Comparison of ENCODE assay signal across 8 cellular contexts in genomic region chr17:35313875-35314409, GRCh38. TPM values are rescaled to one million over a fixed set of nuclear protein-coding genes. Genes with fewer than 3 reads are reported as not detected.
DNase-seq lines count a peak whose midpoint lies in the region; ATAC-seq and TF ChIP-seq lines count a peak whose summit lies in the region.

No MANE protein-coding gene starts in this region.

- H3F3A ChIP-seq in GM23248 (ENCODE audit: insufficient read depth): peaks cover 7% of the 10 kb centered on the region

- H3K4me1 ChIP-seq in GM23248 (ENCODE audit: insufficient read depth): peaks cover 15% of the 10 kb centered on the region
- H3K4me1 ChIP-seq in iPS DF 6.9 (ENCODE audit: control insufficient read depth, insufficient read depth, low read length): peaks cover 4% of the 10 kb centered on the region
- peaks cover 3 to 34% (median 24%) of the 10 kb centered on the region in 6 donors for H3K4me1 ChIP-seq in spleen

- peak overlapping the region; percentile 85 for H3K4me3 Mint-ChIP-seq in activated T-cell treated with anti-CD3 and anti-CD28 coated beads, Interleukin-2, amount 50 U/mL, for 24 hours

- H3K79me2 ChIP-seq in GM23248 (ENCODE audit: insufficient read depth): no peaks in the 10 kb centered on the region

- WGBS in GM23248 (ENCODE audit: low coverage in 1 of 2, low lambda C conversion rate in 2 of 2, missing lambda C conversion rate in 2 of 2), 2 experiments: 63 to 73% methylated on average over 18 to 19 of the region's 19 CpGs
- no CpG with 5 or more reads among the region's 19 CpGs for WGBS in iPS DF 6.9 (ENCODE audit: insufficient coverage, insufficient read length)
- 28 to 38% (median 31%) methylated on average over 17 to 19 of the region's 19 CpGs for WGBS in spleen, 5 donors

- in situ Hi-C loops in GM23248 (cut with MboI): loop anchor here (5.0 kb wide), 1 partner anchor 223 kb away; the partner anchor contains the start of gene SLFN12L

- H3K27ac Mint-ChIP-seq in activated T-cell treated with anti-CD3 and anti-CD28 coated beads, Interleukin-2, amount 50 U/mL, for 24 hours: peak overlapping the region; percentile 91

- H3K4me1 Mint-ChIP-seq in activated T-cell treated with anti-CD3 and anti-CD28 coated beads, Interleukin-2, amount 50 U/mL, for 24 hours (ENCODE audit: low read depth): peaks cover 44% of the 10 kb centered on the region

- H3K4me2 ChIP-seq in GM23248 (ENCODE audit: unreplicated experiment): no peak overlapping the region

- H3K36me3 Mint-ChIP-seq in activated T-cell treated with anti-CD3 and anti-CD28 coated beads, Interleukin-2, amount 50 U/mL, for 24 hours (ENCODE audit: low read depth): no peaks in the 10 kb centered on the region

- intact Hi-C loops in spleen (cut with DNase I; ENCODE audit: low total_unique reads): loop anchor here (2.0 to 10.0 kb wide), 2 partner anchors 219 to 431 kb away; no protein-coding TSS in a partner anchor

- no peak overlapping the region for H3K9ac ChIP-seq in GM23248

- H3K27ac ChIP-seq in GM23248: no peak overlapping the region
- H3K27ac ChIP-seq in iPS DF 6.9 (ENCODE audit: low read length): no peak overlapping the region
- peak overlapping the region; percentile 64 to 87 (median 84) for H3K27ac ChIP-seq in spleen

- no peak for ATAC-seq in GM18861 (IDR thresholded peaks at IDR 0.05; ENCODE audit: unreplicated experiment)
- no peak for ATAC-seq in GM19463 (IDR thresholded peaks at IDR 0.05; ENCODE audit: unreplicated experiment)

- no peak for TF ChIP-seq CTCF in spleen (IDR thresholded peaks at IDR 0.05 in 8 of 11, conservative IDR thresholded peaks at IDR 0.05 in 3 of 11)

- peaks cover 6% of the 10 kb centered on the region; the same call in 1 of the 2 replicates for H3K27me3 ChIP-seq in GM23248 (replicated peaks; ENCODE audit: insufficient read depth)
- peaks cover 5% of the 10 kb centered on the region; the same call in 1 of the 2 replicates for H3K27me3 ChIP-seq in iPS DF 6.9 (ENCODE audit: control insufficient read depth, insufficient read depth, low read length)
- no peaks in the 10 kb centered on the region for H3K27me3 ChIP-seq in spleen (replicated peaks in 1 of 7)

- no peak for TF ChIP-seq POLR2A in spleen (IDR thresholded peaks at IDR 0.05)

- H2AFZ ChIP-seq in GM23248: no peak overlapping the region

- H3K9me3 ChIP-seq in GM23248 (ENCODE audit: low read depth) (no peaks in the 10 kb centered on the region), iPS DF 6.9 (ENCODE audit: control insufficient read depth, insufficient read depth, low read length) (no peaks in the 10 kb centered on the region), spleen (peaks cover 0 to 12% (median 4%) of the 10 kb centered on the region in 8 donors)

- H3K36me3 ChIP-seq in GM23248 (ENCODE audit: low read depth) (no peaks in the 10 kb centered on the region), iPS DF 6.9 (ENCODE audit: control insufficient read depth, insufficient read depth, low read length) (no peaks in the 10 kb centered on the region), spleen (no peaks in the 10 kb centered on the region)

- H3K9me3 Mint-ChIP-seq in activated T-cell treated with anti-CD3 and anti-CD28 coated beads, Interleukin-2, amount 50 U/mL, for 24 hours: no peaks in the 10 kb centered on the region

- H3K4me3 ChIP-seq in GM23248: no peak overlapping the region
- peak overlapping the region; percentile 62; the same call in 1 of the 2 replicates for H3K4me3 ChIP-seq in iPS DF 6.9 (ENCODE audit: low read length)
- peak overlapping the region in 7 of 8 donors; percentile 35 to 67 (median 44) for H3K4me3 ChIP-seq in spleen

- H3K9me2 ChIP-seq in GM23248 (ENCODE audit: insufficient read depth): no peaks in the 10 kb centered on the region

- H4K20me1 ChIP-seq in GM23248 (ENCODE audit: insufficient read depth): no peaks in the 10 kb centered on the region

- DNase-seq in GM23248 (peak; percentile 0), iPS DF 6.9 (ENCODE audit: low read depth, low spot score) (no peak), spleen (peak; percentile 85), NCI-H510A (lab: John Stamatoyannopoulos, UW) (no peak), cerebellar nuclear complex (lab: John Stamatoyannopoulos, UW) (no peak)
- DNase-seq in activated T-cell treated with anti-CD3 and anti-CD28 coated beads, Interleukin-2, amount 50 U/mL, for 24 hours: peak; percentile 41

- no peaks in the 10 kb centered on the region for H3K27me3 Mint-ChIP-seq in activated T-cell treated with anti-CD3 and anti-CD28 coated beads, Interleukin-2, amount 50 U/mL, for 24 hours

RNA-seq across cellular contexts. Expression of gene SLFN11, which starts 59.5 kb away (rescaled TPM):
- 49.3 and 59.7 TPM in 2 replicates for total RNA-seq in GM23248 (2014; rRNA removed; shearing (Covaris generic))
- polyA plus RNA-seq in GM23248 (2016; fragmentation: Nextera tagmentation; extraction: Ambion mirVana) (32.8 and 34.1 TPM in 2 replicates), spleen (10 to 100 TPM in 1 of 3 donors, 1 to 10 TPM in 2; 6.5 to 17.9 (median 9.9) TPM)
- total RNA-seq in spleen: 10 to 100 TPM; 48.3 to 73.9 (median 61.3) TPM

Comparison
In these comparisons a context has a peak if more than half of its experiments do, and no peak if none do; other contexts are left out.
1. DNase-seq: peak in GM23248 (single experiment), activated T-cell treated with anti-CD3 and anti-CD28 coated beads, Interleukin-2, amount 50 U/mL, for 24 hours (single experiment) and spleen (single experiment); none in iPS DF 6.9 (single experiment), NCI-H510A (single experiment) and cerebellar nuclear complex (0 of 2).
2. H3K27ac ChIP-seq: peak in spleen (8 of 8); none in GM23248 (single experiment) and iPS DF 6.9 (single experiment).